In the genomic region with DNA sequence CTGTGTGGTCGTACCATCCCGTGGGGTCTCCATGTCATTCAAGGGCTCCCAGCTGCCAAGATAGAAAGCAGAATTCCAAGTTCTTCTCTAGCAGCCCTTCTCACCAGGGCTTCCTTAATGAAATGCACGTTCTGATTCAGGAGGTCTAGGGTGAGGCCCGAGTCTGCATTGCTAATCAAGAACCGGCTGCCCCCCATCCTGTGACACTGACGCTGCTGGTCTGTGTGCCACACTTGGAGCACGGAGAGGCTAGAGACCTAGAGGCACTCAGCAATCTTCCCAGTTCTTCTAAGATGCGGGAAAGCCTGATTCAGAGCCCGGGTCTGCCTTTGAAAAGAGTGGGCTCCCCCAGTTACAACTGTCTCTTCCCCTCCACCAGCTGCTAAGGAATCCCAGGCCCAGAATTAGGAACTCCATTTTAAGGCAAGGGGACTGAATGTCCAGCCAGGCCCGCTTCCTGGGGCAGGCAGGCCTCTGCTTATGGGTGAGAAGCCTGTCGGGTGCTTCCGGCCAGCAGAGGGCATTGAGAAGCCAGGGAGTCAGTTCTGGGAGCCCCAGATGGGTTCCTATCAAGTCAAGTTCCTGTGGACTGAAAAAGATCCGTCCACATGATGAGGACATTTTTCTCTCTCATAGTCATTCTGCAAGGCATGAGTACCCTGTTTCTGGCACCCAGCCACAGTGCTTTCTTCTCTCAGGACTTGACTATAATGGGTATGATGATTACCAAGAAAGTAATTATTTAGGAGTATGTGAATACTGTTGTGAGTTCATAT, we compare ENCODE assay signal across 8 cellular contexts.
DNase-seq lines count a peak whose midpoint lies in the region; ATAC-seq and TF ChIP-seq lines count a peak whose summit lies in the region.

No MANE protein-coding gene starts in this region.

- ATAC-seq in gastrocnemius medialis = peak; percentile 88 to 89
- no peak for ATAC-seq in HG02970 (IDR thresholded peaks at IDR 0.05; ENCODE audit: low FRiP score, unreplicated experiment)
- ATAC-seq in activated CD8-positive, alpha-beta memory T cell treated with anti-CD3 and anti-CD28 coated beads, Interleukin-2, amount 10 ng/mL, durations not matched to agents 7 days and 5 days = no peak

- H3K36me3 ChIP-seq in KMS-11 (ENCODE audit: insufficient read depth) (no peaks in the 10 kb centered on the region), ascending aorta (peaks cover 3 to 5% of the 10 kb centered on the region in 2 donors), right atrium auricular region (no peaks in the 10 kb centered on the region), gastrocnemius medialis (no peaks in the 10 kb centered on the region)

- no peaks in the 10 kb centered on the region for H3K36me3 Mint-ChIP-seq in Calu3 (ENCODE audit: insufficient read depth, unreplicated experiment)
- no peaks in the 10 kb centered on the region for H3K36me3 Mint-ChIP-seq in activated CD8-positive, alpha-beta memory T cell treated with anti-CD3 and anti-CD28 coated beads, Interleukin-2, amount 10 ng/mL, durations not matched to agents 7 days and 5 days

- H2AFZ ChIP-seq in KMS-11 (ENCODE audit: low read depth) = no peak overlapping the region

- peaks cover 3% of the 10 kb centered on the region for H3K9me3 Mint-ChIP-seq in Calu3 (ENCODE audit: low read depth, unreplicated experiment)
- H3K9me3 Mint-ChIP-seq in activated CD8-positive, alpha-beta memory T cell treated with anti-CD3 and anti-CD28 coated beads, Interleukin-2, amount 10 ng/mL, durations not matched to agents 7 days and 5 days (ENCODE audit: low read depth) = no peaks in the 10 kb centered on the region

- TF ChIP-seq POLR2A in gastrocnemius medialis (IDR thresholded peaks at IDR 0.05) = no peak

- TF ChIP-seq CTCF in Calu3 (IDR thresholded peaks at IDR 0.05; ENCODE audit: unreplicated experiment) = no peak
- 0 out of 2 replicates have a peak, but pooled peaks have one; percentile 18 for TF ChIP-seq CTCF in KMS-11 (conservative IDR thresholded peaks at IDR 0.05; ENCODE audit: low read depth, low read length)
- TF ChIP-seq CTCF in ascending aorta (IDR thresholded peaks at IDR 0.05) = peak; percentile 39 to 64 (median 58)
- TF ChIP-seq CTCF in right atrium auricular region (IDR thresholded peaks at IDR 0.05) = peak; percentile 31 to 78
- TF ChIP-seq CTCF in gastrocnemius medialis (IDR thresholded peaks at IDR 0.05 in 4 of 5, conservative IDR thresholded peaks at IDR 0.05 in 1 of 5) = peak; percentile 57 to 77 (median 64)

- peaks cover 14% of the 10 kb centered on the region for H3K4me1 ChIP-seq in KMS-11 (ENCODE audit: low read depth, poor library complexity, severe bottlenecking)
- peaks cover 2 to 11% of the 10 kb centered on the region in 2 donors for H3K4me1 ChIP-seq in ascending aorta
- peaks cover 0 to 17% of the 10 kb centered on the region in 2 donors for H3K4me1 ChIP-seq in right atrium auricular region
- peaks cover 13 to 21% of the 10 kb centered on the region in 2 donors for H3K4me1 ChIP-seq in gastrocnemius medialis

- H3K9me3 ChIP-seq in ascending aorta (no peaks in the 10 kb centered on the region), right atrium auricular region (no peaks in the 10 kb centered on the region), gastrocnemius medialis (no peaks in the 10 kb centered on the region)

- intact Hi-C loops in Calu3 (cut with micrococcal nuclease; ENCODE audit: unreplicated experiment) (loop anchor here (1.0 kb wide), 1 partner anchor 114 kb away; no protein-coding TSS in a partner anchor), ascending aorta (cut with DNase I) (loop anchor here (2.0 kb wide), 2 partner anchors 91 to 307 kb away; no protein-coding TSS in a partner anchor), gastrocnemius medialis (cut with DNase I; ENCODE audit: low total_unique reads) (loop anchor here (2.0 kb wide), 1 partner anchor 307 kb away; no protein-coding TSS in a partner anchor)

- no peaks in the 10 kb centered on the region for H3K79me2 ChIP-seq in KMS-11 (ENCODE audit: insufficient read depth, low read depth)

- H3K4me1 Mint-ChIP-seq in Calu3 (ENCODE audit: low read depth, unreplicated experiment) = no peaks in the 10 kb centered on the region
- H3K4me1 Mint-ChIP-seq in activated CD8-positive, alpha-beta memory T cell treated with anti-CD3 and anti-CD28 coated beads, Interleukin-2, amount 10 ng/mL, durations not matched to agents 7 days and 5 days = no peaks in the 10 kb centered on the region

- H3K27me3 ChIP-seq in KMS-11 (ENCODE audit: insufficient read depth, low read depth) = no peaks in the 10 kb centered on the region
- no peaks in the 10 kb centered on the region for H3K27me3 ChIP-seq in ascending aorta
- H3K27me3 ChIP-seq in right atrium auricular region = no peaks in the 10 kb centered on the region
- no peaks in the 10 kb centered on the region for H3K27me3 ChIP-seq in gastrocnemius medialis

- peak; percentile 49 for DNase-seq in Calu3
- peak; percentile 18 to 89 for DNase-seq in ascending aorta (ENCODE audit: low spot score in 2 of 2)
- peak; percentile 84 for DNase-seq in right atrium auricular region (ENCODE audit: low spot score)
- DNase-seq in gastrocnemius medialis = peak; percentile 74 to 80
- DNase-seq in activated CD8-positive, alpha-beta memory T cell treated with anti-CD3 and anti-CD28 coated beads, Interleukin-2, amount 10 ng/mL, durations not matched to agents 7 days and 5 days = no peak
- no peak for DNase-seq in GM19240 (ENCODE audit: insufficient read length, low spot score)

- H3K27ac ChIP-seq in KMS-11 (no peak overlapping the region), ascending aorta (peak overlapping the region; percentile 61 to 85), right atrium auricular region (peak overlapping the region; percentile 6 to 41), gastrocnemius medialis (peak overlapping the region in 3 of 4 donors; percentile 25 to 64 (median 29))

- no peaks in the 10 kb centered on the region for H4K20me1 ChIP-seq in KMS-11 (ENCODE audit: insufficient read depth)

- H3K27ac Mint-ChIP-seq in Calu3 (ENCODE audit: unreplicated experiment) = no peak overlapping the region
- H3K27ac Mint-ChIP-seq in activated CD8-positive, alpha-beta memory T cell treated with anti-CD3 and anti-CD28 coated beads, Interleukin-2, amount 10 ng/mL, durations not matched to agents 7 days and 5 days = no peak overlapping the region

- H3K4me3 Mint-ChIP-seq in Calu3 (ENCODE audit: low read depth, unreplicated experiment) = no peak overlapping the region
- no peak overlapping the region for H3K4me3 Mint-ChIP-seq in activated CD8-positive, alpha-beta memory T cell treated with anti-CD3 and anti-CD28 coated beads, Interleukin-2, amount 10 ng/mL, durations not matched to agents 7 days and 5 days

- CTCF ChIA-PET in Calu3 (lab: Charles Lee) = no interaction called here
- CTCF ChIA-PET in activated CD8-positive, alpha-beta memory T cell treated with anti-CD3 and anti-CD28 coated beads, Interleukin-2, amount 10 ng/mL, durations not matched to agents 7 days and 5 days (lab: Charles Lee) = no interaction called here

- no peak overlapping the region for H3K4me3 ChIP-seq in KMS-11 (IDR thresholded peaks at IDR 0.05; ENCODE audit: insufficient read depth, low read depth, low read length)
- no peak overlapping the region for H3K4me3 ChIP-seq in ascending aorta
- H3K4me3 ChIP-seq in right atrium auricular region = no peak overlapping the region
- no peak overlapping the region for H3K4me3 ChIP-seq in gastrocnemius medialis

- no TSS peak for BruUV-seq in Calu3 (replicated peaks; lab: Mats Ljungman, UMichigan)

- H3K27me3 Mint-ChIP-seq in Calu3 (ENCODE audit: unreplicated experiment) = peaks cover 24% of the 10 kb centered on the region
- peaks cover 12% of the 10 kb centered on the region for H3K27me3 Mint-ChIP-seq in activated CD8-positive, alpha-beta memory T cell treated with anti-CD3 and anti-CD28 coated beads, Interleukin-2, amount 10 ng/mL, durations not matched to agents 7 days and 5 days

- no peak overlapping the region for H3K9ac ChIP-seq in KMS-11

- in situ Hi-C loops in gastrocnemius medialis (cut with MboI; ENCODE audit: low sequenced_read_pairs in 4 of 4) = loop anchor here in 2 of 4 donors (10.0 to 25.0 kb wide), 3 partner anchors 97 to 199 kb away; no protein-coding TSS in a partner anchor

- H3K4me2 ChIP-seq in KMS-11 = no peak overlapping the region

Comparison
In these comparisons a context has a peak if more than half of its experiments do, and no peak if none do; other contexts are left out.
1. DNase-seq: peak in Calu3 (single experiment), ascending aorta (2 of 2), right atrium auricular region (single experiment) and gastrocnemius medialis (2 of 2); none in activated CD8-positive, alpha-beta memory T cell treated with anti-CD3 and anti-CD28 coated beads, Interleukin-2, amount 10 ng/mL, durations not matched to agents 7 days and 5 days (single experiment) and GM19240 (single experiment).
2. ATAC-seq: peak in gastrocnemius medialis (2 of 2); none in HG02970 (single experiment) and activated CD8-positive, alpha-beta memory T cell treated with anti-CD3 and anti-CD28 coated beads, Interleukin-2, amount 10 ng/mL, durations not matched to agents 7 days and 5 days (single experiment).